ENCODE assay signal across 8 cellular contexts in genomic region chr2:33291278-33292013, GRCh38.
DNase-seq lines count a peak whose midpoint lies in the region; ATAC-seq and TF ChIP-seq lines count a peak whose summit lies in the region.

No MANE protein-coding gene starts in this region.

- peak overlapping the region in 1 of 3 donors; percentile 6 for H3K27ac ChIP-seq in right lobe of liver
- H3K27ac ChIP-seq in vagina: peak overlapping the region; percentile 2

- whole genome bisulfite sequencing in right lobe of liver (ENCODE audit: insufficient coverage, low coverage, low lambda C conversion rate, missing lambda C conversion rate): 20% methylated on average over 6 of the region's 7 CpGs

- no peak overlapping the region for H3K27ac Mint-ChIP-seq in activated CD4-positive, alpha-beta T cell treated with anti-CD3 and anti-CD28 coated beads, Interleukin-2, amount 10 ng/mL, durations not matched to agents 7 days and 5 days

- intact Hi-C loops in right lobe of liver (cut with DNase I) (no loop called here), vagina (cut with DNase I) (no loop called here)

- no peak overlapping the region for H3K4me3 ChIP-seq in right lobe of liver
- H3K4me3 ChIP-seq in vagina: peak overlapping the region in 1 of 2 donors; percentile 23

- DNase-seq in NCI-H82 (lab: John Stamatoyannopoulos, UW) (peak; percentile 28), NCI-H82 treated with DMSO at 0.1 percent for 48 hours (lab: John Stamatoyannopoulos, UW; ENCODE audit: unreplicated experiment) (no peak), brain pericyte (ENCODE audit: low read depth, low spot score) (peak; percentile 33), right lobe of liver (no peak), vagina (ENCODE audit: extremely low spot score in 2 of 2) (no peak), NCI-H526 treated with DMSO at 0.1 percent for 48 hours (lab: John Stamatoyannopoulos, UW) (no peak)
- no peak for DNase-seq in activated CD4-positive, alpha-beta T cell treated with anti-CD3 and anti-CD28 coated beads, Interleukin-2, amount 10 ng/mL, durations not matched to agents 7 days and 5 days

- H3K36me3 Mint-ChIP-seq in activated CD4-positive, alpha-beta T cell treated with anti-CD3 and anti-CD28 coated beads, Interleukin-2, amount 10 ng/mL, durations not matched to agents 7 days and 5 days (ENCODE audit: low read depth): no peaks in the 10 kb centered on the region

- H3K9me3 Mint-ChIP-seq in activated CD4-positive, alpha-beta T cell treated with anti-CD3 and anti-CD28 coated beads, Interleukin-2, amount 10 ng/mL, durations not matched to agents 7 days and 5 days: no peaks in the 10 kb centered on the region

- TF ChIP-seq POLR2A in right lobe of liver (IDR thresholded peaks at IDR 0.05) (no peak), vagina (IDR thresholded peaks at IDR 0.05) (no peak)

- POLR2A ChIA-PET in activated CD4-positive, alpha-beta T cell treated with anti-CD3 and anti-CD28 coated beads, Interleukin-2, amount 10 ng/mL, durations not matched to agents 7 days and 5 days (lab: Charles Lee): no interaction called here

- CTCF ChIA-PET in activated CD4-positive, alpha-beta T cell treated with anti-CD3 and anti-CD28 coated beads, Interleukin-2, amount 10 ng/mL, durations not matched to agents 7 days and 5 days (lab: Charles Lee): no interaction called here

- no peaks in the 10 kb centered on the region for H3K9me3 ChIP-seq in right lobe of liver
- no peaks in the 10 kb centered on the region for H3K9me3 ChIP-seq in vagina

- H3K36me3 ChIP-seq in right lobe of liver (no peaks in the 10 kb centered on the region), vagina (no peaks in the 10 kb centered on the region)

- ATAC-seq in right lobe of liver (peak; percentile 92 to 98 (median 98)), HG02852 (IDR thresholded peaks at IDR 0.05; ENCODE audit: unreplicated experiment) (no peak)

- H3K4me1 ChIP-seq in right lobe of liver (peaks cover 0 to 14% (median 4%) of the 10 kb centered on the region in 4 donors), vagina (peaks cover 18% of the 10 kb centered on the region)

- no peak for TF ChIP-seq CTCF in right lobe of liver (IDR thresholded peaks at IDR 0.05)
- no peak for TF ChIP-seq CTCF in vagina (IDR thresholded peaks at IDR 0.05)

- H3K27me3 ChIP-seq in right lobe of liver: no peaks in the 10 kb centered on the region
- no peaks in the 10 kb centered on the region for H3K27me3 ChIP-seq in vagina

- no peak overlapping the region for H3K4me3 Mint-ChIP-seq in activated CD4-positive, alpha-beta T cell treated with anti-CD3 and anti-CD28 coated beads, Interleukin-2, amount 10 ng/mL, durations not matched to agents 7 days and 5 days

- H3K27me3 Mint-ChIP-seq in activated CD4-positive, alpha-beta T cell treated with anti-CD3 and anti-CD28 coated beads, Interleukin-2, amount 10 ng/mL, durations not matched to agents 7 days and 5 days: peaks cover 14% of the 10 kb centered on the region

- H3K4me1 Mint-ChIP-seq in activated CD4-positive, alpha-beta T cell treated with anti-CD3 and anti-CD28 coated beads, Interleukin-2, amount 10 ng/mL, durations not matched to agents 7 days and 5 days: no peaks in the 10 kb centered on the region

Comparison
In these comparisons a context has a peak if more than half of its experiments do, and no peak if none do; other contexts are left out.
1. DNase-seq: peak in NCI-H82 (single experiment) and brain pericyte (single experiment); none in NCI-H82 treated with DMSO at 0.1 percent for 48 hours (single experiment), right lobe of liver (0 of 3), vagina (0 of 2), NCI-H526 treated with DMSO at 0.1 percent for 48 hours (single experiment) and activated CD4-positive, alpha-beta T cell treated with anti-CD3 and anti-CD28 coated beads, Interleukin-2, amount 10 ng/mL, durations not matched to agents 7 days and 5 days (single experiment).